22 cellular contexts compared by ENCODE assay signal in genomic region chr5:68843600-68844342, GRCh38.
DNase-seq lines count a peak whose midpoint lies in the region; ATAC-seq and TF ChIP-seq lines count a peak whose summit lies in the region.
"Had no signal": no experiment of that assay in that cellular context is flagged by ENCODE, and none has a peak within 500 bp of the region (broad histone marks: within the 10 kb centered on the region; RNA-seq: fewer than 3 reads in every experiment).

No MANE protein-coding gene starts in this region.

- POLR2A ChIA-PET in SK-N-SH (lab: Yijun Ruan, JAX): no interaction called here

- H3K27ac Mint-ChIP-seq in activated CD8-positive, alpha-beta memory T cell treated with anti-CD3 and anti-CD28 coated beads, Interleukin-2, amount 10 ng/mL, durations not matched to agents 7 days and 5 days: no peak overlapping the region
- H3K27ac Mint-ChIP-seq: CD4-positive, CD25-positive, alpha-beta regulatory T cell had no signal

- H3K79me2 ChIP-seq in SK-N-SH (ENCODE audit: insufficient read depth): no peaks in the 10 kb centered on the region

- no peaks in the 10 kb centered on the region for H3K4me1 Mint-ChIP-seq in activated CD8-positive, alpha-beta memory T cell treated with anti-CD3 and anti-CD28 coated beads, Interleukin-2, amount 10 ng/mL, durations not matched to agents 7 days and 5 days
- H3K4me1 Mint-ChIP-seq: CD4-positive, CD25-positive, alpha-beta regulatory T cell had no signal

- H3K27me3 Mint-ChIP-seq in activated CD8-positive, alpha-beta memory T cell treated with anti-CD3 and anti-CD28 coated beads, Interleukin-2, amount 10 ng/mL, durations not matched to agents 7 days and 5 days: no peaks in the 10 kb centered on the region

- CTCF ChIA-PET in SK-N-SH (lab: Yijun Ruan, JAX): interaction anchor here (1.0 kb wide), 1 partner anchor 12 kb away, joined by 4 read pairs; no protein-coding TSS in a partner anchor
- CTCF ChIA-PET in activated CD8-positive, alpha-beta memory T cell treated with anti-CD3 and anti-CD28 coated beads, Interleukin-2, amount 10 ng/mL, durations not matched to agents 7 days and 5 days (lab: Charles Lee): no interaction called here

- H3K36me3 Mint-ChIP-seq in activated CD8-positive, alpha-beta memory T cell treated with anti-CD3 and anti-CD28 coated beads, Interleukin-2, amount 10 ng/mL, durations not matched to agents 7 days and 5 days: no peaks in the 10 kb centered on the region
- H3K36me3 Mint-ChIP-seq: CD4-positive, CD25-positive, alpha-beta regulatory T cell had no signal

- DNase-seq in SK-N-SH: no peak
- peak; percentile 23 for DNase-seq in fibroblast of villous mesenchyme (ENCODE audit: low read depth)
- peak; percentile 34 for DNase-seq in retinal pigment epithelial cell (ENCODE audit: low read depth)
- DNase-seq in activated CD8-positive, alpha-beta memory T cell treated with anti-CD3 and anti-CD28 coated beads, Interleukin-2, amount 10 ng/mL, durations not matched to agents 7 days and 5 days: no peak
- DNase-seq in activated CD4-positive, alpha-beta T cell treated with anti-CD3 and anti-CD28 coated beads for 4 hours: no peak
- DNase-seq in WERI-Rb-1: no peak
- no peak for DNase-seq in cerebellar nuclear complex (lab: John Stamatoyannopoulos, UW)
- DNase-seq: 8988T; CD4-positive, CD25-positive, alpha-beta regulatory T cell; GF-D8; HCEC 1CT; KBM-7; NCI-H1092; NCI-H1436; NCI-H1930; NCI-H2107; NCI-H526 treated with DMSO at 0.1 percent for 48 hours; PC-9; SJCRH30 had no signal

- H3K27ac ChIP-seq in SK-N-SH (ENCODE audit: low read depth in 2 of 2, low read length in 1 of 2): no peak overlapping the region
- H3K27ac ChIP-seq in WERI-Rb-1: no peak overlapping the region
- H3K27ac ChIP-seq: BLaER1, PC-9, SJCRH30 had no signal

- H3K9me3 ChIP-seq in SK-N-SH: no peaks in the 10 kb centered on the region
- H3K9me3 ChIP-seq in WERI-Rb-1 (ENCODE audit: severe bottlenecking): no peaks in the 10 kb centered on the region
- H3K9me3 ChIP-seq: BLaER1, SJCRH30 had no signal

- no peak overlapping the region for H2AFZ ChIP-seq in SK-N-SH (ENCODE audit: low read depth)
- H2AFZ ChIP-seq: PC-9 had no signal

- H3K9me3 Mint-ChIP-seq in activated CD8-positive, alpha-beta memory T cell treated with anti-CD3 and anti-CD28 coated beads, Interleukin-2, amount 10 ng/mL, durations not matched to agents 7 days and 5 days (ENCODE audit: low read depth): no peaks in the 10 kb centered on the region

- TF ChIP-seq RAD21 in SK-N-SH (IDR thresholded peaks at IDR 0.05; ENCODE audit: low read length): no peak

- no peak overlapping the region for H3K4me3 Mint-ChIP-seq in activated CD8-positive, alpha-beta memory T cell treated with anti-CD3 and anti-CD28 coated beads, Interleukin-2, amount 10 ng/mL, durations not matched to agents 7 days and 5 days
- H3K4me3 Mint-ChIP-seq: CD4-positive, CD25-positive, alpha-beta regulatory T cell had no signal

- H3F3A ChIP-seq in SK-N-SH (replicated peaks; ENCODE audit: insufficient read depth): no peaks in the 10 kb centered on the region

- H3K4me3 ChIP-seq in SK-N-SH (ENCODE audit: low read depth in 2 of 2, low read length in 1 of 2) (no peak overlapping the region), fibroblast of villous mesenchyme (ENCODE audit: low read depth, low read length) (no peak overlapping the region), retinal pigment epithelial cell (ENCODE audit: low read length) (no peak overlapping the region), WERI-Rb-1 (ENCODE audit: low read depth, low read length) (no peak overlapping the region)
- H3K4me3 ChIP-seq: BLaER1, PC-9, SJCRH30 had no signal

- no peak for ATAC-seq in SK-N-SH treated with all-trans-retinoic acid at 6 μM for 48 hours
- ATAC-seq in activated CD8-positive, alpha-beta memory T cell treated with anti-CD3 and anti-CD28 coated beads, Interleukin-2, amount 10 ng/mL, durations not matched to agents 7 days and 5 days: no peak
- ATAC-seq: Right ventricle myocardium inferior had no signal

- H4K20me1 ChIP-seq in SK-N-SH (ENCODE audit: insufficient read depth): no peaks in the 10 kb centered on the region
- H4K20me1 ChIP-seq: BLaER1 had no signal

- no peaks in the 10 kb centered on the region; a peak in 1 of 4 replicates for H3K4me1 ChIP-seq in SK-N-SH (ENCODE audit: control insufficient read depth in 1 of 2, insufficient read depth in 2 of 2, low read depth in 1 of 2, low read length in 1 of 2)
- H3K4me1 ChIP-seq: BLaER1, SJCRH30 had no signal

- TF ChIP-seq CTCF in SK-N-SH (IDR thresholded peaks at IDR 0.05): no peak
- TF ChIP-seq CTCF in fibroblast of villous mesenchyme (IDR thresholded peaks at IDR 0.05; ENCODE audit: insufficient read depth, low read depth, low read length): no peak
- TF ChIP-seq CTCF in retinal pigment epithelial cell (conservative IDR thresholded peaks at IDR 0.05; ENCODE audit: low read depth, low read length): no peak
- TF ChIP-seq CTCF in WERI-Rb-1 (IDR thresholded peaks at IDR 0.05; ENCODE audit: low read depth, low read length): no peak

- H3K9me2 ChIP-seq in SK-N-SH: no peaks in the 10 kb centered on the region

- no peak overlapping the region for H3K4me2 ChIP-seq in SK-N-SH
- H3K4me2 ChIP-seq: BLaER1, PC-9 had no signal

- 67% methylated on average over 3 of the region's 3 CpGs for WGBS in SK-N-SH (ENCODE audit: low lambda C conversion rate)

- H3K36me3 ChIP-seq in SK-N-SH (replicated peaks in 1 of 2; ENCODE audit: control insufficient read depth in 1 of 2, insufficient read depth in 2 of 2, low read length in 1 of 2) (no peaks in the 10 kb centered on the region), WERI-Rb-1 (no peaks in the 10 kb centered on the region)
- H3K36me3 ChIP-seq: BLaER1, SJCRH30 had no signal

- H3K9ac ChIP-seq in SK-N-SH: no peak overlapping the region
- H3K9ac ChIP-seq: BLaER1 had no signal

- TF ChIP-seq EP300 in SK-N-SH (IDR thresholded peaks at IDR 0.05; ENCODE audit: borderline replicate concordance in 1 of 2, low read depth in 1 of 2, low read length in 1 of 2): no peak

- H3K27me3 ChIP-seq in SK-N-SH (ENCODE audit: insufficient read depth) (no peaks in the 10 kb centered on the region), WERI-Rb-1 (ENCODE audit: insufficient read depth, low read depth, severe bottlenecking) (no peaks in the 10 kb centered on the region)
- H3K27me3 ChIP-seq: BLaER1, SJCRH30 had no signal

TF ChIP-seq in SK-N-SH treated with all-trans-retinoic acid at 6 μM for 48 hours, 23 proteins besides CTCF, POLR2A, EP300 and RAD21 (continues in another document):
- TF ChIP-seq ISL1 (CRISPR knock-in tag; IDR thresholded peaks at IDR 0.05) (peak; percentile 94), PATZ1 (CRISPR knock-in tag; IDR thresholded peaks at IDR 0.05; ENCODE audit: borderline replicate concordance) (no peak)

TF ChIP-seq in SK-N-SH, 30 proteins besides CTCF, POLR2A, EP300 and RAD21:
- TF ChIP-seq FOXJ3 (CRISPR knock-in tag; IDR thresholded peaks at IDR 0.05): no peak
- TF ChIP-seq POLR2AphosphoS5 (IDR thresholded peaks at IDR 0.05; ENCODE audit: low read depth, low read length): no peak
- TF ChIP-seq TEAD4 (IDR thresholded peaks at IDR 0.05; ENCODE audit: borderline replicate concordance, insufficient read depth): no peak
- TF ChIP-seq USF1 (IDR thresholded peaks at IDR 0.05; ENCODE audit: borderline replicate concordance, low read depth): no peak
- no peak for TF ChIP-seq CHD2 (IDR thresholded peaks at IDR 0.05; ENCODE audit: low read length, partially characterized antibody)
- no peak for TF ChIP-seq ZBTB33 (IDR thresholded peaks at IDR 0.05; ENCODE audit: borderline replicate concordance, low read depth)
- TF ChIP-seq TCF12 (IDR thresholded peaks at IDR 0.05): no peak
- no peak for TF ChIP-seq EZH2phosphoT487 (IDR thresholded peaks at IDR 0.05; ENCODE audit: borderline replicate concordance, low read depth)

Comparison
In these comparisons a context has a peak if more than half of its experiments do, and no peak if none do; other contexts are left out.
1. DNase-seq: peak in fibroblast of villous mesenchyme (single experiment) and retinal pigment epithelial cell (single experiment); none in SK-N-SH (single experiment), activated CD8-positive, alpha-beta memory T cell treated with anti-CD3 and anti-CD28 coated beads, Interleukin-2, amount 10 ng/mL, durations not matched to agents 7 days and 5 days (single experiment), activated CD4-positive, alpha-beta T cell treated with anti-CD3 and anti-CD28 coated beads for 4 hours (0 of 2), WERI-Rb-1 (single experiment) and cerebellar nuclear complex (0 of 2).